ENCODE assay signal across 11 cellular contexts in the genomic region with DNA sequence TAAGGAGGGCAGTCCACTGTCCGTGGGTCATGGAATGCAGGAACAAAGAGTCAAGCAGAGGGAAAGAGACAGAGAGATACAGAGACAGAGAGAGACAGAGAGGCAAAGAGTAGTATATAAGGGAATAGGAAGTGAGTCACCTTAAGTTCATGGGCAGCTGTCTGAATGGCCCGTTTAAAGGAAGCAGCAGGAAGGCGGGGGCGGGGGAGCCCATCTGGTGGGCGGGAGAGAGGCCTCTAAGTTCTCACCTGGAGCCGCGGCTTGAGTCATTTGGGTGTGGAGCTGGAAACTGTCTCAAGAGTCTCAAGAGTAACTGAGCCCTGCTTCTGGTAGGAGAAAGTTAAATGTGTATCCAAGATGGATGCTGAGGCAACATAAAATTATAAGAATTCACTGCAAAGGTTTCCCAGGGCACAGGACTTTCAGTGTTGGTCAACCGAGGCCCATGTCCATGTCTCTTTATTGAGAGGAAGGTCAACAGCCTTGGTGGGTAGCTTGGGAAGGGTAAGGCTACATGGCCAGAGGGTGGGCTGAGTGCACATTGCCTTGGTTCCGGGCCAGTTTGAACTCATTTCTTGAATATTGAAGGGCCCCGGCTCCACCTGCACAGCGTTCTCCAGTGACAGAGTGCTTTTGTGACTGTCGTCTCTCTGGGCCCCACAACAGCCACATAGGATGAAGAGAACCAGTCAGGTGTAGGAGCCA.
A peak's percentile ranks its signal among the peaks of the same experiment; 100 is the strongest.
DNase-seq lines count a peak whose midpoint lies in the region; ATAC-seq, FAIRE-seq and TF ChIP-seq lines count a peak whose summit lies in the region.
"Had no signal": no experiment of that assay in that cellular context is flagged by ENCODE, and none has a peak within 500 bp of the region (broad histone marks: within the 10 kb centered on the region; RNA-seq: fewer than 3 reads in every experiment).

No MANE protein-coding gene starts in this region.

- no peak for TF ChIP-seq RAD21 in HepG2 (CRISPR knock-in tag; IDR thresholded peaks at IDR 0.05)

- no peak overlapping the region for H3K9ac ChIP-seq in HepG2 (ENCODE audit: insufficient read depth, low read depth, low read length)

- H2AFZ ChIP-seq in HepG2 (ENCODE audit: low read length), result no peak overlapping the region
- no peak overlapping the region for H2AFZ ChIP-seq in OCI-LY7 (ENCODE audit: low read length)

- H3K79me2 ChIP-seq in HepG2 (ENCODE audit: insufficient read depth, low read length) (no peaks in the 10 kb centered on the region), OCI-LY7 (ENCODE audit: insufficient read depth, low read depth, low read length) (no peaks in the 10 kb centered on the region)

- H3K36me3 ChIP-seq in HepG2 (replicated peaks in 1 of 2; ENCODE audit: control insufficient read depth in 1 of 2, insufficient read depth in 2 of 2, low read length in 2 of 2), result no peaks in the 10 kb centered on the region
- H3K36me3 ChIP-seq in OCI-LY7 (ENCODE audit: insufficient read depth, low read length), result no peaks in the 10 kb centered on the region
- H3K36me3 ChIP-seq: Peyer's patch had no signal

- TF ChIP-seq EP300 in HepG2 (IDR thresholded peaks at IDR 0.05; ENCODE audit: low read depth in 2 of 2, low read length in 2 of 2) (no peak), HepG2 (CRISPR knock-in tag; IDR thresholded peaks at IDR 0.05; ENCODE audit: borderline replicate concordance) (no peak)

- no peak for ATAC-seq in HG02759 (IDR thresholded peaks at IDR 0.05; ENCODE audit: unreplicated experiment)
- no peak for ATAC-seq in HepG2
- ATAC-seq: right cardiac atrium had no signal

- H3K27me3 ChIP-seq in HepG2 (ENCODE audit: control insufficient read depth in 1 of 2, insufficient read depth in 2 of 2, low read length in 2 of 2), result peaks cover 4 to 10% of the 10 kb centered on the region in 2 experiments; a peak in 2 of 5 replicates
- H3K27me3 ChIP-seq: Peyer's patch had no signal

- H3K9me2 ChIP-seq in OCI-LY7 (ENCODE audit: insufficient read depth, low read length), result no peaks in the 10 kb centered on the region

- BruUV-seq in HepG2 (replicated peaks; lab: Mats Ljungman, UMichigan), result no TSS peak
- BruUV-seq in OCI-LY7 (replicated peaks; lab: Mats Ljungman, UMichigan), result no TSS peak

- no peak for FAIRE-seq in HepG2 (lab: Jason Lieb, UNC)

- POLR2A ChIA-PET in HepG2 (lab: Yijun Ruan, JAX) (no interaction called here), OCI-LY7 (lab: Charles Lee) (no interaction called here)

- no peak for TF ChIP-seq CTCF in HepG2 (CRISPR knock-in tag; IDR thresholded peaks at IDR 0.05)
- TF ChIP-seq CTCF in OCI-LY7 (conservative IDR thresholded peaks at IDR 0.05; ENCODE audit: low read length), result no peak

- no peak for TF ChIP-seq POLR2A in HepG2 (IDR thresholded peaks at IDR 0.05; ENCODE audit: insufficient read depth in 1 of 2, low read depth in 2 of 2, low read length in 2 of 2)

- in situ Hi-C loops in HepG2 (cut with HindIII; ENCODE audit: extremely low pct_ligation_motif_present, low pct_unique_long_range_greater_than_20kb), result no loop called here

- no peaks in the 10 kb centered on the region for H3K9me3 ChIP-seq in HepG2 (ENCODE audit: low read length)
- no peaks in the 10 kb centered on the region for H3K9me3 ChIP-seq in OCI-LY7 (ENCODE audit: low read length)
- H3K9me3 ChIP-seq: Peyer's patch had no signal

- H3K27ac ChIP-seq in HepG2 (ENCODE audit: extremely low read length, insufficient read depth, low read length), result no peak overlapping the region
- no peak overlapping the region for H3K27ac ChIP-seq in OCI-LY7 (ENCODE audit: low read depth, low read length, poor library complexity, severe bottlenecking)
- H3K27ac ChIP-seq: Peyer's patch had no signal

- H3K4me3 ChIP-seq in HepG2 (replicated peaks in 1 of 3; ENCODE audit: insufficient read depth in 1 of 3, low read depth in 2 of 3, low read length in 3 of 3) (no peak overlapping the region), OCI-LY7 (ENCODE audit: low read depth, low read length, poor library complexity, severe bottlenecking) (no peak overlapping the region)
- H3K4me3 ChIP-seq: Peyer's patch had no signal

- WGBS in HepG2 (ENCODE audit: low lambda C conversion rate), result 39% methylated on average over 12 of the region's 12 CpGs

- intact Hi-C loops in HepG2 (cut with micrococcal nuclease; ENCODE audit: unreplicated experiment) (no loop called here), OCI-LY7 (cut with micrococcal nuclease; ENCODE audit: unreplicated experiment) (no loop called here)

- H3K4me2 ChIP-seq in HepG2 (ENCODE audit: low read depth, low read length) (no peak overlapping the region), OCI-LY7 (ENCODE audit: low read length) (no peak overlapping the region)

- no peaks in the 10 kb centered on the region for H4K20me1 ChIP-seq in HepG2 (ENCODE audit: insufficient read depth, low read length)
- no peaks in the 10 kb centered on the region for H4K20me1 ChIP-seq in OCI-LY7 (ENCODE audit: insufficient read depth, low read length)

- DNase-seq in activated CD8-positive, alpha-beta memory T cell treated with anti-CD3 and anti-CD28 coated beads for 24 hours, result peak; percentile 66
- DNase-seq in activated CD8-positive, alpha-beta memory T cell treated with anti-CD3 and anti-CD28 coated beads, Interleukin-2, amount 50 U/mL, for 4 hours, result no peak
- DNase-seq in activated T-cell treated with anti-CD3 and anti-CD28 coated beads for 4 hours (peak; percentile 17), iris pigment epithelial cell (ENCODE audit: low read depth) (peak; percentile 31), HepG2 (ENCODE audit: low spot score) (no peak), OCI-LY7 (ENCODE audit: low spot score) (no peak)
- DNase-seq in stimulated activated CD8-positive, alpha-beta memory T cell treated with anti-CD3 and anti-CD28 coated beads, Interleukin-7, amount 100 ng/mL, for 48 hours (ENCODE audit: extremely low read depth in 1 of 2, low read depth in 1 of 2), result peak; percentile 47 to 68
- DNase-seq: NCI-H1048, right cardiac atrium had no signal

- H3K4me1 ChIP-seq in HepG2 (ENCODE audit: insufficient read depth, low read length) (no peaks in the 10 kb centered on the region), OCI-LY7 (ENCODE audit: insufficient read depth, low read length, poor library complexity, severe bottlenecking) (no peaks in the 10 kb centered on the region)
- H3K4me1 ChIP-seq: Peyer's patch had no signal

- CTCF ChIA-PET in HepG2 (lab: Yijun Ruan, JAX; ENCODE audit: low intra/inter-chr PET ratio, low total read pairs), result no interaction called here
- CTCF ChIA-PET in OCI-LY7 (lab: Charles Lee; ENCODE audit: unreplicated experiment), result no interaction called here

TF ChIP-seq in HepG2, 621 proteins besides CTCF, POLR2A, EP300 and RAD21 (continues in another document):
- no peak for TF ChIP-seq MAFF (IDR thresholded peaks at IDR 0.05; ENCODE audit: low read depth, low read length)
- no peak for TF ChIP-seq REST (IDR thresholded peaks at IDR 0.05; ENCODE audit: borderline replicate concordance in 1 of 2, low read depth in 1 of 2, low read length in 2 of 2)
- TF ChIP-seq CBX2 (IDR thresholded peaks at IDR 0.05; ENCODE audit: low read depth, low read length), result no peak
- TF ChIP-seq CBX2 (CRISPR knock-in tag; IDR thresholded peaks at IDR 0.05; ENCODE audit: low read depth), result no peak
- TF ChIP-seq THYN1 (CRISPR knock-in tag; IDR thresholded peaks at IDR 0.05; ENCODE audit: borderline replicate concordance, low read depth), result no peak
- TF ChIP-seq ZSCAN29 (CRISPR knock-in tag; conservative IDR thresholded peaks at IDR 0.05), result no peak
- no peak for TF ChIP-seq NR2F6 (IDR thresholded peaks at IDR 0.05)
- no peak for TF ChIP-seq NR2F6 (CRISPR knock-in tag; IDR thresholded peaks at IDR 0.05)
- TF ChIP-seq ZNF136 (CRISPR knock-in tag; IDR thresholded peaks at IDR 0.05; ENCODE audit: low read depth), result no peak
- no peak for TF ChIP-seq ZFP82 (CRISPR knock-in tag; IDR thresholded peaks at IDR 0.05; ENCODE audit: borderline replicate concordance)
- TF ChIP-seq ZNF576 (CRISPR knock-in tag; IDR thresholded peaks at IDR 0.05), result no peak
- TF ChIP-seq ETV6 (CRISPR knock-in tag; conservative IDR thresholded peaks at IDR 0.05), result no peak
- no peak for TF ChIP-seq MTA3 (CRISPR knock-in tag; IDR thresholded peaks at IDR 0.05)

Comparison
In these comparisons a context has a peak if more than half of its experiments do, and no peak if none do; other contexts are left out.
1. DNase-seq: peak in activated CD8-positive, alpha-beta memory T cell treated with anti-CD3 and anti-CD28 coated beads for 24 hours (single experiment), activated T-cell treated with anti-CD3 and anti-CD28 coated beads for 4 hours (single experiment), iris pigment epithelial cell (single experiment) and stimulated activated CD8-positive, alpha-beta memory T cell treated with anti-CD3 and anti-CD28 coated beads, Interleukin-7, amount 100 ng/mL, for 48 hours (2 of 2); none in activated CD8-positive, alpha-beta memory T cell treated with anti-CD3 and anti-CD28 coated beads, Interleukin-2, amount 50 U/mL, for 4 hours (single experiment), HepG2 (single experiment) and OCI-LY7 (single experiment).